Comparison of ENCODE assay signal across 18 cellular contexts in the genomic region with DNA sequence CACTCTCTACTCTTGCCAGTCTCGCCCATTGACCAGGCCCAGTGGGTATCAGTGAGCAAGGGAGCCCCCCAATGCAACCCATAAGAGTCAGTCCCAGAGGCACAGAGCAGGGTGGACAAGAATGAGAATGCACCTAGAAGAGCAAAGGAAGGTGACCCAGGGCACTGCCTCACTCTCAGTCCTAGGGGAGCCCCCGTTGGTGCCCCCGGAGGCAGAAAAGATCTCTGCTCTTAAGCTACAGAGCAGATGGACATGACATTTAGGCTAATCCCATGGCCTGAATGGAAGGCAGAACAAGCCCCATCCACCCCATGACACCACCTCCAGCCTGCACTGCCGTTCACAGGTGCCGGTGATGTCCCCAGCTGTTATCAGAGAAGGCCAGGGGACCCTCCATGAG.
"Had no signal": no experiment of that assay in that cellular context is flagged by ENCODE, and none has a peak within 500 bp of the region (broad histone marks: within the 10 kb centered on the region; RNA-seq: fewer than 3 reads in every experiment).

No MANE protein-coding gene starts in this region.

- DNase-seq: activated CD4-positive, alpha-beta memory T cell treated with anti-CD3 and anti-CD28 coated beads, Interleukin-2, amount 10 ng/mL, durations not matched to agents 7 days and 5 days; activated CD4-positive, alpha-beta T cell treated with anti-CD3 and anti-CD28 coated beads for 48 hours; activated CD4-positive, CD25-positive, alpha-beta regulatory T cell; activated naive CD4-positive, alpha-beta T cell treated with Interleukin-2 at 50 U/mL for 16 hours; activated naive CD8-positive, alpha-beta T cell treated with anti-CD3 and anti-CD28 coated beads, Interleukin-2, amount 10 ng/mL, durations not matched to agents 7 days and 5 days; activated T-cell treated with anti-CD3 and anti-CD28 coated beads, Interleukin-2, amount 50 U/mL, for 24 hours; amygdala; effector memory CD4-positive, alpha-beta T cell; naive thymus-derived CD4-positive, alpha-beta T cell; posterior cingulate gyrus; retina; stimulated activated CD4-positive, alpha-beta T cell treated with anti-CD3 and anti-CD28 coated beads, Interleukin-2, amount 100 ng/mL, for 24 hours; stimulated activated naive CD4-positive, alpha-beta T cell treated with Interleukin-2 at 50 U/mL for 16 hours; thyroid gland had no signal

- H3K36me3 ChIP-seq: cardiac muscle cell, thyroid gland had no signal

- H3K4me1 Mint-ChIP-seq: activated CD4-positive, alpha-beta memory T cell treated with anti-CD3 and anti-CD28 coated beads, Interleukin-2, amount 10 ng/mL, durations not matched to agents 7 days and 5 days; activated naive CD8-positive, alpha-beta T cell treated with anti-CD3 and anti-CD28 coated beads, Interleukin-2, amount 10 ng/mL, durations not matched to agents 7 days and 5 days; memory B cell; naive thymus-derived CD4-positive, alpha-beta T cell had no signal

- ATAC-seq: naive thymus-derived CD4-positive, alpha-beta T cell had no signal

- H3K36me3 Mint-ChIP-seq: activated naive CD8-positive, alpha-beta T cell treated with anti-CD3 and anti-CD28 coated beads, Interleukin-2, amount 10 ng/mL, durations not matched to agents 7 days and 5 days; naive thymus-derived CD4-positive, alpha-beta T cell had no signal

- H3K9me3 Mint-ChIP-seq: activated CD4-positive, alpha-beta memory T cell treated with anti-CD3 and anti-CD28 coated beads, Interleukin-2, amount 10 ng/mL, durations not matched to agents 7 days and 5 days; activated naive CD8-positive, alpha-beta T cell treated with anti-CD3 and anti-CD28 coated beads, Interleukin-2, amount 10 ng/mL, durations not matched to agents 7 days and 5 days; activated T-cell treated with anti-CD3 and anti-CD28 coated beads, Interleukin-2, amount 50 U/mL, for 24 hours; activated T-helper 2 cell treated with anti-CD3 and anti-CD28 coated beads, Interferon-gamma antibody, Interleukin-2, Interleukin-4, amounts not matched to agents 10 μg/mL and 5 μg/mL and 100 μg/mL, durations not matched to agents 14 hours and 24 hours and 36 hours; dendritic cell treated with granulocyte-macrophage colony-stimulating factor and Interleukin-4, amounts not matched to agents 40 ng/mL and 50 ng/mL, for 4 days had no signal

- H3K4me3 Mint-ChIP-seq: activated CD4-positive, alpha-beta memory T cell treated with anti-CD3 and anti-CD28 coated beads, Interleukin-2, amount 10 ng/mL, durations not matched to agents 7 days and 5 days; activated naive CD8-positive, alpha-beta T cell treated with anti-CD3 and anti-CD28 coated beads, Interleukin-2, amount 10 ng/mL, durations not matched to agents 7 days and 5 days; activated T-cell treated with anti-CD3 and anti-CD28 coated beads, Interleukin-2, amount 50 U/mL, for 24 hours; dendritic cell treated with granulocyte-macrophage colony-stimulating factor and Interleukin-4, amounts not matched to agents 40 ng/mL and 50 ng/mL, for 4 days; memory B cell; naive thymus-derived CD4-positive, alpha-beta T cell had no signal

- H3K4me3 ChIP-seq: cardiac muscle cell, thyroid gland had no signal

- H3K27me3 ChIP-seq: cardiac muscle cell, thyroid gland had no signal

- H3K9me3 ChIP-seq: thyroid gland had no signal

- H3K27ac ChIP-seq: cardiac muscle cell, thyroid gland had no signal

- H3K27ac Mint-ChIP-seq: activated CD4-positive, alpha-beta memory T cell treated with anti-CD3 and anti-CD28 coated beads, Interleukin-2, amount 10 ng/mL, durations not matched to agents 7 days and 5 days; activated naive CD8-positive, alpha-beta T cell treated with anti-CD3 and anti-CD28 coated beads, Interleukin-2, amount 10 ng/mL, durations not matched to agents 7 days and 5 days; activated T-cell treated with anti-CD3 and anti-CD28 coated beads, Interleukin-2, amount 50 U/mL, for 24 hours; activated T-helper 2 cell treated with anti-CD3 and anti-CD28 coated beads, Interferon-gamma antibody, Interleukin-2, Interleukin-4, amounts not matched to agents 10 μg/mL and 5 μg/mL and 100 μg/mL, durations not matched to agents 14 hours and 24 hours and 36 hours; dendritic cell treated with granulocyte-macrophage colony-stimulating factor and Interleukin-4, amounts not matched to agents 40 ng/mL and 50 ng/mL, for 4 days; memory B cell; naive thymus-derived CD4-positive, alpha-beta T cell had no signal
